In genomic region chr9:36396985-36397384, GRCh38 we compare ENCODE assay signal across 19 cellular contexts. TPM values are rescaled to one million over a fixed set of nuclear protein-coding genes. Genes with fewer than 3 reads are reported as not detected.
DNase-seq lines count a peak whose midpoint lies in the region; ATAC-seq, FAIRE-seq and TF ChIP-seq lines count a peak whose summit lies in the region.
"Had no signal": no experiment of that assay in that cellular context is flagged by ENCODE, and none has a peak within 500 bp of the region (broad histone marks: within the 10 kb centered on the region; RNA-seq: fewer than 3 reads in every experiment).

No MANE protein-coding gene starts in this region.

- intact Hi-C loops in activated CD8-positive, alpha-beta T cell treated with anti-CD3 and anti-CD28 coated beads for 36 hours (cut with micrococcal nuclease), result no loop called here
- intact Hi-C loops in cardiac septum (cut with DNase I), result no loop called here

- FAIRE-seq in bronchial epithelial cell (lab: Jason Lieb, UNC), result no peak

- no peaks in the 10 kb centered on the region for H3K36me3 ChIP-seq in bronchial epithelial cell (ENCODE audit: control insufficient read depth, insufficient read depth, low read length)
- H3K36me3 ChIP-seq: heart left ventricle, vagina had no signal

- H3K4me3 Mint-ChIP-seq in activated CD8-positive, alpha-beta T cell treated with anti-CD3 and anti-CD28 coated beads for 36 hours, result no peak overlapping the region
- no peak overlapping the region for H3K4me3 Mint-ChIP-seq in activated CD8-positive, alpha-beta T cell treated with anti-CD3 and anti-CD28 coated beads, Interleukin-2, amount 10 ng/mL, durations not matched to agents 7 days and 5 days
- H3K4me3 Mint-ChIP-seq in osteocyte (ENCODE audit: unreplicated experiment), result no peak overlapping the region
- H3K4me3 Mint-ChIP-seq in stimulated activated naive B cell treated with anti-CD40 and anti-IgM and Interleukin-4, amounts not matched to agents 10 μg/mL and 1 μg/mL and 100 μg/mL, for 72 hours, result no peak overlapping the region
- H3K4me3 Mint-ChIP-seq: dendritic cell treated with granulocyte-macrophage colony-stimulating factor and Interleukin-4, amounts not matched to agents 40 ng/mL and 50 ng/mL, for 4 days; nephron progenitor cell had no signal

- no peaks in the 10 kb centered on the region for H3K27me3 Mint-ChIP-seq in activated CD8-positive, alpha-beta T cell treated with anti-CD3 and anti-CD28 coated beads for 36 hours
- no peaks in the 10 kb centered on the region for H3K27me3 Mint-ChIP-seq in activated CD8-positive, alpha-beta T cell treated with anti-CD3 and anti-CD28 coated beads, Interleukin-2, amount 10 ng/mL, durations not matched to agents 7 days and 5 days (ENCODE audit: low read depth)
- no peaks in the 10 kb centered on the region for H3K27me3 Mint-ChIP-seq in osteocyte (ENCODE audit: unreplicated experiment)
- no peaks in the 10 kb centered on the region for H3K27me3 Mint-ChIP-seq in stimulated activated naive B cell treated with anti-CD40 and anti-IgM and Interleukin-4, amounts not matched to agents 10 μg/mL and 1 μg/mL and 100 μg/mL, for 72 hours
- H3K27me3 Mint-ChIP-seq: dendritic cell treated with granulocyte-macrophage colony-stimulating factor and Interleukin-4, amounts not matched to agents 40 ng/mL and 50 ng/mL, for 4 days had no signal

- no peak overlapping the region for H3K4me3 ChIP-seq in bronchial epithelial cell (ENCODE audit: low read depth, low read length)
- H3K4me3 ChIP-seq: heart left ventricle, SJCRH30, vagina had no signal

- TF ChIP-seq CTCF in activated CD8-positive, alpha-beta T cell treated with anti-CD3 and anti-CD28 coated beads for 36 hours (IDR thresholded peaks at IDR 0.05), result no peak
- TF ChIP-seq CTCF in bronchial epithelial cell (IDR thresholded peaks at IDR 0.05; ENCODE audit: insufficient read depth, low read length, severe bottlenecking), result no peak
- no peak for TF ChIP-seq CTCF in osteocyte (IDR thresholded peaks at IDR 0.05)

- no peaks in the 10 kb centered on the region for H3K27me3 ChIP-seq in bronchial epithelial cell (ENCODE audit: control insufficient read depth, insufficient read depth, low read length)
- H3K27me3 ChIP-seq: heart left ventricle, SJCRH30, vagina had no signal

- H3K9me3 Mint-ChIP-seq in activated CD8-positive, alpha-beta T cell treated with anti-CD3 and anti-CD28 coated beads for 36 hours, result no peaks in the 10 kb centered on the region
- H3K9me3 Mint-ChIP-seq in activated CD8-positive, alpha-beta T cell treated with anti-CD3 and anti-CD28 coated beads, Interleukin-2, amount 10 ng/mL, durations not matched to agents 7 days and 5 days (ENCODE audit: insufficient read depth), result no peaks in the 10 kb centered on the region
- no peaks in the 10 kb centered on the region for H3K9me3 Mint-ChIP-seq in osteocyte (ENCODE audit: unreplicated experiment)
- no peaks in the 10 kb centered on the region for H3K9me3 Mint-ChIP-seq in stimulated activated naive B cell treated with anti-CD40 and anti-IgM and Interleukin-4, amounts not matched to agents 10 μg/mL and 1 μg/mL and 100 μg/mL, for 72 hours
- H3K9me3 Mint-ChIP-seq: CD8-positive, alpha-beta memory T cell; dendritic cell treated with granulocyte-macrophage colony-stimulating factor and Interleukin-4, amounts not matched to agents 40 ng/mL and 50 ng/mL, for 4 days; nephron progenitor cell had no signal

- ATAC-seq in activated CD8-positive, alpha-beta T cell treated with anti-CD3 and anti-CD28 coated beads for 36 hours, result no peak
- ATAC-seq in activated CD8-positive, alpha-beta T cell treated with anti-CD3 and anti-CD28 coated beads, Interleukin-2, amount 10 ng/mL, durations not matched to agents 7 days and 5 days, result no peak
- ATAC-seq in stimulated activated naive B cell treated with anti-CD40 and anti-IgM and Interleukin-4, amounts not matched to agents 10 μg/mL and 1 μg/mL and 100 μg/mL, for 72 hours (replicated peaks), result no peak
- ATAC-seq: heart left ventricle had no signal

- H3K36me3 Mint-ChIP-seq in activated CD8-positive, alpha-beta T cell treated with anti-CD3 and anti-CD28 coated beads for 36 hours (ENCODE audit: low read depth), result peaks cover 21% of the 10 kb centered on the region
- H3K36me3 Mint-ChIP-seq in activated CD8-positive, alpha-beta T cell treated with anti-CD3 and anti-CD28 coated beads, Interleukin-2, amount 10 ng/mL, durations not matched to agents 7 days and 5 days (ENCODE audit: low read depth), result peaks cover 31% of the 10 kb centered on the region
- H3K36me3 Mint-ChIP-seq in osteocyte (ENCODE audit: unreplicated experiment), result no peaks in the 10 kb centered on the region
- H3K36me3 Mint-ChIP-seq in stimulated activated naive B cell treated with anti-CD40 and anti-IgM and Interleukin-4, amounts not matched to agents 10 μg/mL and 1 μg/mL and 100 μg/mL, for 72 hours, result peaks cover 3 to 7% of the 10 kb centered on the region in 2 donors

- H3K27ac Mint-ChIP-seq in activated CD8-positive, alpha-beta T cell treated with anti-CD3 and anti-CD28 coated beads for 36 hours, result no peak overlapping the region
- H3K27ac Mint-ChIP-seq in activated CD8-positive, alpha-beta T cell treated with anti-CD3 and anti-CD28 coated beads, Interleukin-2, amount 10 ng/mL, durations not matched to agents 7 days and 5 days, result no peak overlapping the region
- peak overlapping the region; percentile 67 for H3K27ac Mint-ChIP-seq in osteocyte (ENCODE audit: unreplicated experiment)
- no peak overlapping the region for H3K27ac Mint-ChIP-seq in stimulated activated naive B cell treated with anti-CD40 and anti-IgM and Interleukin-4, amounts not matched to agents 10 μg/mL and 1 μg/mL and 100 μg/mL, for 72 hours
- H3K27ac Mint-ChIP-seq: dendritic cell treated with granulocyte-macrophage colony-stimulating factor and Interleukin-4, amounts not matched to agents 40 ng/mL and 50 ng/mL, for 4 days; nephron progenitor cell had no signal

- peak; percentile 17 for DNase-seq in activated CD8-positive, alpha-beta T cell treated with anti-CD3 and anti-CD28 coated beads for 36 hours
- DNase-seq in activated CD8-positive, alpha-beta T cell treated with anti-CD3 and anti-CD28 coated beads, Interleukin-2, amount 10 ng/mL, durations not matched to agents 7 days and 5 days, result no peak
- peak; percentile 38 for DNase-seq in HT1080 (ENCODE audit: low read depth)
- DNase-seq in bronchial epithelial cell (ENCODE audit: low read depth), result peak; percentile 65
- no peak for DNase-seq in osteocyte (ENCODE audit: extremely low spot score, unreplicated experiment)
- DNase-seq in cardiac septum (ENCODE audit: low spot score), result no peak
- no peak for DNase-seq in activated gamma-delta T cell (lab: John Stamatoyannopoulos, UW)
- DNase-seq in stimulated activated naive B cell treated with anti-CD40 and anti-IgM and Interleukin-4, amounts not matched to agents 10 μg/mL and 1 μg/mL and 100 μg/mL, for 72 hours, result no peak
- DNase-seq: activated CD4-positive, CD25-positive, alpha-beta regulatory T cell; activated CD8-positive, alpha-beta memory T cell treated with anti-CD3 and anti-CD28 coated beads, Interleukin-2, amount 50 U/mL, for 4 hours; CD8-positive, alpha-beta memory T cell; heart left ventricle; NCI-H524 treated with DMSO at 0.1 percent for 48 hours; nephron progenitor cell; OCI-M1; SJCRH30; T-helper 2 cell had no signal

- CTCF ChIA-PET in activated CD8-positive, alpha-beta T cell treated with anti-CD3 and anti-CD28 coated beads for 36 hours (lab: Charles Lee), result interaction anchor here (0.7 to 2.2 kb wide), 6 partner anchors 9 to 159 kb away, joined by 3 to 10 read pairs (median 4); no protein-coding TSS in a partner anchor
- CTCF ChIA-PET in activated CD8-positive, alpha-beta T cell treated with anti-CD3 and anti-CD28 coated beads, Interleukin-2, amount 10 ng/mL, durations not matched to agents 7 days and 5 days (lab: Charles Lee), result interaction anchor here (1.3 to 2.0 kb wide), 2 partner anchors 10 to 53 kb away, joined by 3 to 12 read pairs; no protein-coding TSS in a partner anchor

- peaks cover 66% of the 10 kb centered on the region for H3K4me1 Mint-ChIP-seq in activated CD8-positive, alpha-beta T cell treated with anti-CD3 and anti-CD28 coated beads for 36 hours (ENCODE audit: low read depth)
- peaks cover 49% of the 10 kb centered on the region for H3K4me1 Mint-ChIP-seq in activated CD8-positive, alpha-beta T cell treated with anti-CD3 and anti-CD28 coated beads, Interleukin-2, amount 10 ng/mL, durations not matched to agents 7 days and 5 days (ENCODE audit: low read depth)
- H3K4me1 Mint-ChIP-seq in osteocyte (ENCODE audit: unreplicated experiment), result peaks cover 43% of the 10 kb centered on the region
- H3K4me1 Mint-ChIP-seq in stimulated activated naive B cell treated with anti-CD40 and anti-IgM and Interleukin-4, amounts not matched to agents 10 μg/mL and 1 μg/mL and 100 μg/mL, for 72 hours, result peaks cover 24 to 40% of the 10 kb centered on the region in 2 donors

- POLR2A ChIA-PET in activated CD8-positive, alpha-beta T cell treated with anti-CD3 and anti-CD28 coated beads for 36 hours (lab: Charles Lee), result no interaction called here
- POLR2A ChIA-PET in activated CD8-positive, alpha-beta T cell treated with anti-CD3 and anti-CD28 coated beads, Interleukin-2, amount 10 ng/mL, durations not matched to agents 7 days and 5 days (lab: Charles Lee), result interaction anchor here (0.6 kb wide), 2 partner anchors 91 to 647 kb away, joined by 3 to 4 read pairs; no protein-coding TSS in a partner anchor

RNA-seq across cellular contexts. Expression of gene RNF38, which starts 3.1 kb away (rescaled TPM):
- total RNA-seq in activated CD8-positive, alpha-beta T cell treated with anti-CD3 and anti-CD28 coated beads for 36 hours, result 10 to 100 TPM; 33.7 to 36.4 TPM
- 10 to 100 TPM; 39.5 to 40.0 TPM for total RNA-seq in activated CD8-positive, alpha-beta T cell treated with anti-CD3 and anti-CD28 coated beads, Interleukin-2, amount 10 ng/mL, durations not matched to agents 7 days and 5 days
- total RNA-seq in HT1080 (2014; rRNA removed; shearing (Covaris generic)), result 8.0 and 14.5 TPM in 2 replicates
- polyA plus RNA-seq in HT1080 (2015; cell fraction: cytosol; rRNA removed), result 14.4 and 18.3 TPM in 2 replicates
- polyA plus RNA-seq in HT1080 (2015; cell fraction: nucleus; rRNA removed), result 11.2 and 14.1 TPM in 2 replicates
- total RNA-seq in bronchial epithelial cell (5.4 and 5.5 TPM in 2 replicates), osteocyte (30.2 and 31.1 TPM in 2 replicates), cardiac septum (41.2 TPM)

Comparison
In these comparisons a context has a peak if more than half of its experiments do, and no peak if none do; other contexts are left out.
1. DNase-seq: peak in activated CD8-positive, alpha-beta T cell treated with anti-CD3 and anti-CD28 coated beads for 36 hours (single experiment), HT1080 (single experiment) and bronchial epithelial cell (single experiment); none in activated CD8-positive, alpha-beta T cell treated with anti-CD3 and anti-CD28 coated beads, Interleukin-2, amount 10 ng/mL, durations not matched to agents 7 days and 5 days (single experiment), osteocyte (single experiment), cardiac septum (single experiment), activated gamma-delta T cell (single experiment) and stimulated activated naive B cell treated with anti-CD40 and anti-IgM and Interleukin-4, amounts not matched to agents 10 μg/mL and 1 μg/mL and 100 μg/mL, for 72 hours (single experiment).